22 cellular contexts compared by ENCODE assay signal in the genomic region with DNA sequence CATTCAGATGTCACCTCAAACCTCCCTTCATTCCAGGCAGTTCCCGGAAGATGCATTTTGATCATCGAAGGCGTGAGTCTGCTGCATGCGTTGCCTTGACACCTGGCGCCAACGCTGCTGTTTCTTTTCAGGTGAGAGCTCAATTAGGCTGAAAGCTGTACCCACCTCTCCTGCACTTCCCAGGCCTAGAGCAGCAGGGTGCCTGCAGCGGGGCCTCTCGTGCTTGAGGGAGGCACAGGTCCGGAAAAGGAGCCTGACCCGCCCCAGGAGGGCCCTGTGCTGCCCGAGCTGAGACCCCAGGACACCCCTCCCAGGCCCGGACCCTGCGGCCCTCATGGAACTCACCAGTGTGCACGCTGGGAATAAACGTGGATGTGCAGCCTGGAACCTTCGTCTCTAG. TPM values are rescaled to one million over a fixed set of nuclear protein-coding genes. Genes with fewer than 3 reads are reported as not detected.
A peak's percentile ranks its signal among the peaks of the same experiment; 100 is the strongest.
DNase-seq lines count a peak whose midpoint lies in the region; ATAC-seq and TF ChIP-seq lines count a peak whose summit lies in the region.
"Had no signal": no experiment of that assay in that cellular context is flagged by ENCODE, and none has a peak within 500 bp of the region (broad histone marks: within the 10 kb centered on the region; RNA-seq: fewer than 3 reads in every experiment).

No MANE protein-coding gene starts in this region.

- H2AFZ ChIP-seq in GM23248 = peak overlapping the region; percentile 39; the same call in 1 of the 2 replicates
- H2AFZ ChIP-seq: parathyroid adenoma had no signal

- H3K9ac ChIP-seq in GM23248 = no peak overlapping the region
- H3K9ac ChIP-seq: parathyroid adenoma had no signal

- no peak overlapping the region for H3K27ac Mint-ChIP-seq in CD14-positive monocyte
- H3K27ac Mint-ChIP-seq: activated naive CD4-positive, alpha-beta T cell treated with anti-CD3 and anti-CD28 coated beads, Interleukin-2, amount 50 U/mL, for 72 hours; activated T-cell treated with anti-CD3 and anti-CD28 coated beads, Interleukin-2, amount 50 U/mL, for 72 hours; H9; natural killer cell; stimulated activated effector memory CD8-positive, alpha-beta T cell treated with anti-CD3 and anti-CD28 coated beads, Interleukin-12 subunit alpha, Interleukin-12 subunit beta, amount 100 ng/mL, for 72 hours had no signal

- H3K27ac ChIP-seq in GM23248 (no peak overlapping the region), lower lobe of right lung (no peak overlapping the region)
- H3K27ac ChIP-seq: esophagus muscularis mucosa, parathyroid adenoma had no signal

- TF ChIP-seq CTCF in CD14-positive monocyte (IDR thresholded peaks at IDR 0.05) (no peak), lower lobe of right lung (IDR thresholded peaks at IDR 0.05) (no peak)

- no peaks in the 10 kb centered on the region for H4K20me1 ChIP-seq in GM23248 (ENCODE audit: insufficient read depth)

- peaks cover 4 to 8% (median 6%) of the 10 kb centered on the region in 3 donors for H3K27me3 Mint-ChIP-seq in CD14-positive monocyte (ENCODE audit: low read depth in 3 of 3)

- H3K79me2 ChIP-seq in GM23248 (ENCODE audit: insufficient read depth) = no peaks in the 10 kb centered on the region
- H3K79me2 ChIP-seq: parathyroid adenoma had no signal

- no peaks in the 10 kb centered on the region for H3K9me2 ChIP-seq in GM23248 (ENCODE audit: insufficient read depth)

- peaks cover 4 to 30% (median 20%) of the 10 kb centered on the region in 7 donors for H3K9me3 Mint-ChIP-seq in CD14-positive monocyte

- ATAC-seq in lower lobe of right lung = no peak
- no peak for ATAC-seq in GM21526 (IDR thresholded peaks at IDR 0.05; ENCODE audit: low FRiP score, unreplicated experiment)
- ATAC-seq: activated T-cell treated with anti-CD3 and anti-CD28 coated beads, Interleukin-2, amount 50 U/mL, for 72 hours; GM12878; natural killer cell; stimulated activated effector memory CD8-positive, alpha-beta T cell treated with anti-CD3 and anti-CD28 coated beads, Interleukin-12 subunit alpha, Interleukin-12 subunit beta, amount 100 ng/mL, for 72 hours had no signal

- peaks cover 16% of the 10 kb centered on the region; the same call in 1 of the 2 replicates for H3K27me3 ChIP-seq in GM23248 (replicated peaks; ENCODE audit: insufficient read depth)
- peaks cover 6% of the 10 kb centered on the region for H3K27me3 ChIP-seq in lower lobe of right lung (ENCODE audit: low read depth)

- no peak overlapping the region for H3K4me3 Mint-ChIP-seq in CD14-positive monocyte
- H3K4me3 Mint-ChIP-seq: activated T-cell treated with anti-CD3 and anti-CD28 coated beads, Interleukin-2, amount 50 U/mL, for 72 hours; H9; natural killer cell; stimulated activated effector memory CD8-positive, alpha-beta T cell treated with anti-CD3 and anti-CD28 coated beads, Interleukin-12 subunit alpha, Interleukin-12 subunit beta, amount 100 ng/mL, for 72 hours had no signal

- intact Hi-C loops in CD14-positive monocyte (cut with micrococcal nuclease) = no loop called here
- intact Hi-C loops in lower lobe of right lung (cut with DNase I) = no loop called here

- no peaks in the 10 kb centered on the region for H3K36me3 Mint-ChIP-seq in CD14-positive monocyte
- H3K36me3 Mint-ChIP-seq: natural killer cell; stimulated activated effector memory CD8-positive, alpha-beta T cell treated with anti-CD3 and anti-CD28 coated beads, Interleukin-12 subunit alpha, Interleukin-12 subunit beta, amount 100 ng/mL, for 72 hours had no signal

- no peaks in the 10 kb centered on the region for H3K36me3 ChIP-seq in GM23248 (ENCODE audit: low read depth)
- H3K36me3 ChIP-seq in lower lobe of right lung = no peaks in the 10 kb centered on the region
- H3K36me3 ChIP-seq: esophagus muscularis mucosa had no signal

- no peaks in the 10 kb centered on the region for H3F3A ChIP-seq in GM23248 (ENCODE audit: insufficient read depth)

- DNase-seq in CD14-positive monocyte (ENCODE audit: low spot score) (peak; percentile 30), GM23248 (no peak), NCI-H69 (lab: John Stamatoyannopoulos, UW) (peak; percentile 93), lower lobe of right lung (peak; percentile 17), SK-N-DZ (ENCODE audit: low spot score) (no peak), AG08396 (ENCODE audit: low spot score) (no peak)
- DNase-seq in activated T-cell treated with anti-CD3 and anti-CD28 coated beads, Interleukin-2, amount 50 U/mL, for 1 hour = no peak
- DNase-seq: activated CD4-positive, CD25-positive, alpha-beta regulatory T cell; activated T-cell treated with anti-CD3 and anti-CD28 coated beads, Interleukin-2, amount 50 U/mL, for 72 hours; C1 segment of cervical spinal cord; effector CD4-positive, alpha-beta T cell; H9; natural killer cell; NCI-H1105 had no signal

- 41 to 47% methylated on average over 14 to 16 of the region's 16 CpGs for WGBS in GM23248 (ENCODE audit: low coverage in 1 of 2, low lambda C conversion rate in 2 of 2, missing lambda C conversion rate in 2 of 2), 2 experiments

- H3K4me1 ChIP-seq in GM23248 (ENCODE audit: insufficient read depth) (peaks cover 4% of the 10 kb centered on the region), lower lobe of right lung (no peaks in the 10 kb centered on the region)
- H3K4me1 ChIP-seq: esophagus muscularis mucosa, parathyroid adenoma had no signal

- in situ Hi-C loops in GM23248 (cut with MboI) = no loop called here

- peak overlapping the region; percentile 50 for H3K4me2 ChIP-seq in GM23248 (ENCODE audit: unreplicated experiment)

- H3K4me1 Mint-ChIP-seq in CD14-positive monocyte = no peaks in the 10 kb centered on the region
- H3K4me1 Mint-ChIP-seq: H9; stimulated activated effector memory CD8-positive, alpha-beta T cell treated with anti-CD3 and anti-CD28 coated beads, Interleukin-12 subunit alpha, Interleukin-12 subunit beta, amount 100 ng/mL, for 72 hours had no signal

- H3K9me3 ChIP-seq in GM23248 (ENCODE audit: low read depth) (no peaks in the 10 kb centered on the region), lower lobe of right lung (peaks cover 7% of the 10 kb centered on the region)

- no peak overlapping the region for H3K4me3 ChIP-seq in GM23248
- no peak overlapping the region for H3K4me3 ChIP-seq in lower lobe of right lung
- H3K4me3 ChIP-seq: esophagus muscularis mucosa, GM12878 had no signal

RNA-seq across cellular contexts. Expression of a gene that starts 31.4 kb away (rescaled TPM):
- polyA plus RNA-seq in CD14-positive monocyte (not detected), GM23248 (2016; fragmentation: Nextera tagmentation; extraction: Ambion mirVana) (not detected in 2 replicates)
- not detected in 2 replicates for total RNA-seq in GM23248 (2014; rRNA removed; shearing (Covaris generic))
- total RNA-seq in lower lobe of right lung = 0.50 TPM
- polyA plus RNA-seq in SK-N-DZ (2014; cell fraction: cytosol; rRNA removed) = not detected in 2 replicates
- polyA plus RNA-seq in SK-N-DZ (2014; cell fraction: nucleus; rRNA removed) = not detected in 2 replicates
- total RNA-seq: A673; activated naive CD4-positive, alpha-beta T cell treated with anti-CD3 and anti-CD28 coated beads, Interleukin-2, amount 50 U/mL, for 72 hours; activated T-cell treated with anti-CD3 and anti-CD28 coated beads, Interleukin-2, amount 50 U/mL, for 72 hours; chondrocyte; natural killer cell had no signal

Comparison
In these comparisons a context has a peak if more than half of its experiments do, and no peak if none do; other contexts are left out.
1. DNase-seq: peak in CD14-positive monocyte (single experiment), NCI-H69 (single experiment) and lower lobe of right lung (single experiment); none in GM23248 (single experiment), SK-N-DZ (single experiment), AG08396 (single experiment) and activated T-cell treated with anti-CD3 and anti-CD28 coated beads, Interleukin-2, amount 50 U/mL, for 1 hour (single experiment).